3 cellular contexts compared by ENCODE assay signal in the genomic region with DNA sequence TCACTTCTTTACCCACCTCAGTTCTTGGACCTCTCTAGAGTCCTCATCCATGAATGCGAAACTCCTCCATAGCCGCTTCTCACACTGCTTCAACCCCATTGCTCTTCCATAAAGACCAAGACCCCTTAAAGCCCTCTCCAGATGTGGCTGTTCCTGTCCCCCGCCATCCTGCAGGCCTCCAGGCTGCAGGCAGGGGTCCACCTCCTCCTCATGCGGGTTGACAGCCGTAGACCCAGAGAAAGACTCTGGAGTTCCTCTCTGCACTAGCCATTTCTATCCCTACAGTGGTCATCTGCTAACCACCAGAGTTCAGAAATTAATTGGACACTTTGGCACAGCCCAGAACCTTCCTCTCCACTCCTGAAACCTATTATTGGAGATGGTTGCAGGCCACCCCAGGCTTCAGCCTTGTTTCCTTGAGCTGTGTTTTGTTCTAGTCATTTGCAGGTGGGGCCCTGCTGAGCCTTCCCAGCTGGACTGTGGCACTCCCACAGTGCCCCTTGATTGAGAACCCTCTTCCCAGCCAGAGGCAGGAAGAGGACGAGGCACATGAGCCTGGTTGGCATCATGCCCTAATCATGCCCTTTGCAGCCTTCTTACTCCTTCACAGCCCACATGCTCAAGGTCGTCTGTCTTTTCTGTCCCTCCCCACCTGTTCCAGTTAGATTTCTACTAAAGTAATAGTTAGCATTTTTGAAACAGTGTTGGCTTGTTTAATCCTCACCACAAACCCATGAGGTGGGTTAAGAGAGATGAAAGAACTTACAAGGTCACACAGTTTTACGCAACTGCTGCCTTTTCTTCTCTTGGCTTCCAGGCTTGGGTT.
TF ChIP-seq lines count a peak whose summit lies in the region.

No MANE protein-coding gene starts in this region.

TF ChIP-seq in SK-N-SH treated with all-trans-retinoic acid at 6 μM for 48 hours, 23 proteins besides CTCF, POLR2A, EP300 and RAD21 (continued from another document):
- TF ChIP-seq POU6F1 (CRISPR knock-in tag; IDR thresholded peaks at IDR 0.05; ENCODE audit: borderline replicate concordance, low read depth) (no peak), SNAI2 (CRISPR knock-in tag; IDR thresholded peaks at IDR 0.05) (no peak), TCF4 (CRISPR knock-in tag; IDR thresholded peaks at IDR 0.05; ENCODE audit: borderline replicate concordance) (no peak), ZNF8 (CRISPR knock-in tag; IDR thresholded peaks at IDR 0.05) (no peak), BACH2 (CRISPR knock-in tag; IDR thresholded peaks at IDR 0.05; ENCODE audit: borderline replicate concordance) (no peak), ISL1 (CRISPR knock-in tag; IDR thresholded peaks at IDR 0.05) (no peak), ZFP3 (CRISPR knock-in tag; IDR thresholded peaks at IDR 0.05) (no peak), OSR1 (CRISPR knock-in tag; IDR thresholded peaks at IDR 0.05) (no peak), PATZ1 (CRISPR knock-in tag; IDR thresholded peaks at IDR 0.05; ENCODE audit: borderline replicate concordance) (no peak), ZFP30 (CRISPR knock-in tag; IDR thresholded peaks at IDR 0.05) (no peak), ZC3H10 (CRISPR knock-in tag; IDR thresholded peaks at IDR 0.05) (no peak)

TF ChIP-seq in SK-N-SH, 30 proteins besides CTCF, POLR2A, EP300 and RAD21 (continued from another document):
- TF ChIP-seq, protein P1, sequence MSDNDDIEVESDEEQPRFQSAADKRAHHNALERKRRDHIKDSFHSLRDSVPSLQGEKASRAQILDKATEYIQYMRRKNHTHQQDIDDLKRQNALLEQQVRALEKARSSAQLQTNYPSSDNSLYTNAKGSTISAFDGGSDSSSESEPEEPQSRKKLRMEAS (IDR thresholded peaks at IDR 0.05; ENCODE audit: low read depth), result no peak
- TF ChIP-seq RXRA (IDR thresholded peaks at IDR 0.05; ENCODE audit: borderline replicate concordance, low read depth) (no peak), YY1 (IDR thresholded peaks at IDR 0.05; ENCODE audit: low read depth) (no peak)
- TF ChIP-seq, protein P2, sequence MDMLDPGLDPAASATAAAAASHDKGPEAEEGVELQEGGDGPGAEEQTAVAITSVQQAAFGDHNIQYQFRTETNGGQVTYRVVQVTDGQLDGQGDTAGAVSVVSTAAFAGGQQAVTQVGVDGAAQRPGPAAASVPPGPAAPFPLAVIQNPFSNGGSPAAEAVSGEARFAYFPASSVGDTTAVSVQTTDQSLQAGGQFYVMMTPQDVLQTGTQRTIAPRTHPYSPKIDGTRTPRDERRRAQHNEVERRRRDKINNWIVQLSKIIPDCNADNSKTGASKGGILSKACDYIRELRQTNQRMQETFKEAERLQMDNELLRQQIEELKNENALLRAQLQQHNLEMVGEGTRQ (IDR thresholded peaks at IDR 0.05; ENCODE audit: borderline replicate concordance, low read depth, low read length), result no peak
- TF ChIP-seq, protein P3, sequence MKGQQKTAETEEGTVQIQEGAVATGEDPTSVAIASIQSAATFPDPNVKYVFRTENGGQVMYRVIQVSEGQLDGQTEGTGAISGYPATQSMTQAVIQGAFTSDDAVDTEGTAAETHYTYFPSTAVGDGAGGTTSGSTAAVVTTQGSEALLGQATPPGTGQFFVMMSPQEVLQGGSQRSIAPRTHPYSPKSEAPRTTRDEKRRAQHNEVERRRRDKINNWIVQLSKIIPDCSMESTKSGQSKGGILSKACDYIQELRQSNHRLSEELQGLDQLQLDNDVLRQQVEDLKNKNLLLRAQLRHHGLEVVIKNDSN (IDR thresholded peaks at IDR 0.05; ENCODE audit: borderline replicate concordance, low read depth), result no peak

TF ChIP-seq in endothelial cell of umbilical vein, 7 proteins besides CTCF, POLR2A, EP300 and RAD21 (continued from another document):
- TF ChIP-seq EZH2 (IDR thresholded peaks at IDR 0.05; ENCODE audit: borderline replicate concordance, low read depth, low read length, severe bottlenecking) (no peak), GATA2 (IDR thresholded peaks at IDR 0.05; ENCODE audit: insufficient read depth, insufficient read length, low read depth, low read length) (no peak), POLR2AphosphoS5 (IDR thresholded peaks at IDR 0.05; ENCODE audit: insufficient read depth, low read depth, low read length) (no peak), FOS (IDR thresholded peaks at IDR 0.05; ENCODE audit: borderline replicate concordance, insufficient read depth, low read length) (no peak)
